25 cellular contexts compared by ENCODE assay signal in genomic region chr5:124705577-124705976, GRCh38. TPM values are rescaled to one million over a fixed set of nuclear protein-coding genes. Genes with fewer than 3 reads are reported as not detected.
DNase-seq lines count a peak whose midpoint lies in the region; ATAC-seq, FAIRE-seq and TF ChIP-seq lines count a peak whose summit lies in the region.
"Had no signal": no experiment of that assay in that cellular context is flagged by ENCODE, and none has a peak within 500 bp of the region (broad histone marks: within the 10 kb centered on the region; RNA-seq: fewer than 3 reads in every experiment).

No MANE protein-coding gene starts in this region.

- H3K4me1 ChIP-seq in GM12878 (ENCODE audit: control insufficient read depth, insufficient read depth, low read length): peaks cover 63% of the 10 kb centered on the region

- H3K4me3 Mint-ChIP-seq in progenitor cell of endocrine pancreas (ENCODE audit: low read depth): peak overlapping the region; percentile 19
- H3K4me3 Mint-ChIP-seq: activated naive CD8-positive, alpha-beta T cell treated with anti-CD3 and anti-CD28 coated beads for 36 hours; HFFc6; immature natural killer cell; T-cell had no signal

- peak; percentile 31 for FAIRE-seq in GM19239 (lab: Jason Lieb, UNC)
- FAIRE-seq in GM12878 (lab: Jason Lieb, UNC): no peak
- FAIRE-seq: colon, HepG2, urothelium cell line had no signal

- peaks cover 90% of the 10 kb centered on the region for H3K4me1 Mint-ChIP-seq in progenitor cell of endocrine pancreas (ENCODE audit: low read depth)
- H3K4me1 Mint-ChIP-seq: activated naive CD8-positive, alpha-beta T cell treated with anti-CD3 and anti-CD28 coated beads for 36 hours; immature natural killer cell; T-cell had no signal

- CTCF ChIA-PET in GM12878 (lab: Yijun Ruan, JAX): interaction anchor here (1.0 to 4.7 kb wide), 5 partner anchors 19 to 204 kb away, joined by 3 to 13 read pairs (median 4); no protein-coding TSS in a partner anchor

- H3K4me2 ChIP-seq in GM12878 (ENCODE audit: control insufficient read depth, insufficient read depth): peak overlapping the region; percentile 77

- SMC1A ChIA-PET in GM12878 (lab: Charles Lee; ENCODE audit: uncharacterized antibody, unreplicated experiment): interaction anchor here (0.6 to 4.2 kb wide), 19 partner anchors 10 to 307 kb away, joined by 3 to 27 read pairs (median 4); partner anchors contain the start of gene ZNF608

- no peaks in the 10 kb centered on the region for H3K9me3 ChIP-seq in GM12878 (replicated peaks; ENCODE audit: control insufficient read depth, insufficient read depth, low read length)
- H3K9me3 ChIP-seq: left lung had no signal

- RAD21 ChIA-PET in GM12878 (lab: Charles Lee; ENCODE audit: unreplicated experiment): interaction anchor here (1.0 to 5.2 kb wide), 13 partner anchors 19 to 215 kb away, joined by 3 to 42 read pairs (median 4); no protein-coding TSS in a partner anchor

- TF ChIP-seq RAD21 in GM12878 (IDR thresholded peaks at IDR 0.05; ENCODE audit: insufficient read depth, low read depth, low read length): no peak

- no peak for TF ChIP-seq POLR2A in GM12878 (IDR thresholded peaks at IDR 0.05; ENCODE audit: low read depth, low read length)

- in situ Hi-C loops in GM12878 (cut with MboI): loop anchor here (25.0 kb wide), 1 partner anchor 1043 kb away; no protein-coding TSS in a partner anchor

- peak overlapping the region; percentile 94 for H3K27ac Mint-ChIP-seq in progenitor cell of endocrine pancreas
- H3K27ac Mint-ChIP-seq: activated naive CD8-positive, alpha-beta T cell treated with anti-CD3 and anti-CD28 coated beads for 36 hours; HFFc6; immature natural killer cell; T-cell had no signal

- ATAC-seq in GM12878 (peak; percentile 9; the same call in 2 of the 3 replicates), HG03439 (IDR thresholded peaks at IDR 0.05; ENCODE audit: unreplicated experiment) (no peak)
- ATAC-seq: HepG2, left lung, T-cell had no signal

- 0 out of 2 replicates have a peak overlapping the region, but pooled peaks have one; percentile 33 for H3K4me3 ChIP-seq in GM12878
- H3K4me3 ChIP-seq: left lung had no signal

- no peak for TF ChIP-seq CTCF in GM12878 (IDR thresholded peaks at IDR 0.05 in 2 of 3, conservative IDR thresholded peaks at IDR 0.05 in 1 of 3; ENCODE audit: control insufficient read depth in 2 of 3, extremely low read depth in 1 of 3, insufficient read depth in 1 of 3, low read depth in 3 of 3, low read length in 3 of 3)
- no peak for TF ChIP-seq CTCF in progenitor cell of endocrine pancreas (IDR thresholded peaks at IDR 0.05; ENCODE audit: unreplicated experiment)

- 54% methylated on average over 2 of the region's 2 CpGs for WGBS in GM12878 (ENCODE audit: insufficient coverage, insufficient replicate concordance, low lambda C conversion rate, missing lambda C conversion rate)

- H3K27me3 ChIP-seq in GM12878 (replicated peaks in 1 of 2; ENCODE audit: control insufficient read depth in 2 of 2, insufficient read depth in 2 of 2, low read length in 1 of 2): no peaks in the 10 kb centered on the region
- H3K27me3 ChIP-seq: left lung had no signal

- POLR2A ChIA-PET in GM12878 (lab: Charles Lee): interaction anchor here (0.9 to 1.4 kb wide), 3 partner anchors 27 to 52 kb away, joined by 3 read pairs; no protein-coding TSS in a partner anchor

- no peaks in the 10 kb centered on the region for H3K27me3 Mint-ChIP-seq in progenitor cell of endocrine pancreas

- no peaks in the 10 kb centered on the region for H4K20me1 ChIP-seq in GM12878 (ENCODE audit: control insufficient read depth, insufficient read depth)

- TF ChIP-seq EP300 in GM12878 (IDR thresholded peaks at IDR 0.05; ENCODE audit: borderline replicate concordance in 1 of 2, control insufficient read depth in 1 of 2, low read depth in 2 of 2, low read length in 2 of 2): no peak

- H3K36me3 Mint-ChIP-seq in progenitor cell of endocrine pancreas (ENCODE audit: insufficient read depth): peaks cover 6% of the 10 kb centered on the region
- H3K36me3 Mint-ChIP-seq: activated naive CD8-positive, alpha-beta T cell treated with anti-CD3 and anti-CD28 coated beads for 36 hours; T-cell had no signal

- peaks cover 49% of the 10 kb centered on the region for H3K79me2 ChIP-seq in GM12878 (ENCODE audit: control insufficient read depth, insufficient read depth, low read length)

- no peak overlapping the region for H2AFZ ChIP-seq in GM12878 (ENCODE audit: control insufficient read depth, low read depth, low read length)

- no peaks in the 10 kb centered on the region for H3K36me3 ChIP-seq in GM12878 (ENCODE audit: control insufficient read depth in 2 of 2, insufficient read depth in 2 of 2, low read length in 1 of 2)
- H3K36me3 ChIP-seq: left lung had no signal

- H3K9me3 Mint-ChIP-seq in progenitor cell of endocrine pancreas (ENCODE audit: low read depth): no peaks in the 10 kb centered on the region
- H3K9me3 Mint-ChIP-seq: activated naive CD8-positive, alpha-beta T cell treated with anti-CD3 and anti-CD28 coated beads for 36 hours; HFFc6; immature natural killer cell; T-cell had no signal

- no peak overlapping the region; the same call in 1 of the 2 replicates for H3K9ac ChIP-seq in GM12878 (ENCODE audit: control insufficient read depth, insufficient read depth, low read length)

- intact Hi-C loops in GM12878 (cut with micrococcal nuclease; ENCODE audit: unreplicated experiment): loop anchor here (2.0 kb wide), 1 partner anchor 55 kb away; no protein-coding TSS in a partner anchor

- DNase-seq in GM19239 (ENCODE audit: insufficient read length, low spot score): no peak
- DNase-seq in NCI-H524 (lab: John Stamatoyannopoulos, UW): peak; percentile 80 to 94
- no peak for DNase-seq in GM12878 (ENCODE audit: low read depth, low spot score)
- DNase-seq in progenitor cell of endocrine pancreas (ENCODE audit: low spot score, unreplicated experiment): no peak
- DNase-seq in SIG-M5 treated with dmso at 0.1 percent for 504 hours (lab: John Stamatoyannopoulos, UW; ENCODE audit: unreplicated experiment): no peak
- no peak for DNase-seq in NCI-H2171 (lab: John Stamatoyannopoulos, UW)
- no peak for DNase-seq in GM03348 (ENCODE audit: low spot score)
- DNase-seq: activated CD4-positive, alpha-beta T cell treated with anti-CD3 and anti-CD28 coated beads for 48 hours; activated naive CD8-positive, alpha-beta T cell treated with anti-CD3 and anti-CD28 coated beads for 36 hours; AML-193; EL; head of caudate nucleus; HFFc6; immature natural killer cell; left lung; NCI-H1930; NCI-H345; retina; SHP77; stimulated activated CD4-positive, alpha-beta T cell treated with anti-CD3 and anti-CD28 coated beads, Interleukin-12 subunit alpha, Interleukin-12 subunit beta, amount 100 ng/mL, for 4 hours; T-cell had no signal

- peak overlapping the region; percentile 78 for H3K27ac ChIP-seq in GM12878 (ENCODE audit: control insufficient read depth, insufficient read depth)
- H3K27ac ChIP-seq: left lung had no signal

- no TSS peak for BruUV-seq in GM12878 (replicated peaks; lab: Mats Ljungman, UMichigan)

TF ChIP-seq in GM12878, 131 proteins besides CTCF, POLR2A, EP300 and RAD21 (continues in another document):
- TF ChIP-seq GABPA (IDR thresholded peaks at IDR 0.05; ENCODE audit: low read depth) (no peak), TBL1XR1 (IDR thresholded peaks at IDR 0.05; ENCODE audit: low read depth, low read length) (no peak), SUZ12 (IDR thresholded peaks at IDR 0.05; ENCODE audit: unreplicated experiment) (no peak), PBX3 (IDR thresholded peaks at IDR 0.05; ENCODE audit: insufficient replicate concordance, low read depth, low read length) (no peak), FOXM1 (IDR thresholded peaks at IDR 0.05; ENCODE audit: low read depth, low read length) (no peak), DPF2 (IDR thresholded peaks at IDR 0.05) (no peak), ZNF217 (IDR thresholded peaks at IDR 0.05) (no peak), EZH2 (IDR thresholded peaks at IDR 0.05; ENCODE audit: borderline replicate concordance, control insufficient read depth, low read depth, low read length) (no peak)

RNA-seq across cellular contexts. Expression of gene ZNF608, which starts 40.9 kb away (rescaled TPM):
- 55.7 and 55.8 TPM in 2 replicates for total RNA-seq in GM12878 (2013; cell fraction: nucleolus; rRNA removed)
- total RNA-seq in GM12878 (2014; rRNA removed): 0.73 and 0.76 TPM in 2 replicates
- total RNA-seq in GM12878 (2014; rRNA removed; fragmentation: Illumina TruSeq; extraction: Trizol): 0.63 and 1.1 TPM in 2 replicates
- 0.77 and 0.87 TPM in 2 replicates for total RNA-seq in GM12878 (2021)
- 8.3 TPM for polyA plus RNA-seq in GM12878 (2011; ENCODE audit: low read depth)
- polyA plus RNA-seq in GM12878 (2011; rRNA removed): 6.7 and 7.2 TPM in 2 replicates
- 4.0 and 4.2 TPM in 2 replicates for polyA plus RNA-seq in GM12878 (2011; cell fraction: cytosol; rRNA removed)
- polyA plus RNA-seq in GM12878 (2011; cell fraction: nucleus; rRNA removed): 7.8 and 8.9 TPM in 2 replicates
- 12.2 and 14.9 TPM in 2 replicates for polyA plus RNA-seq in GM12878 (2012)
- 0.62 and 0.84 TPM in 2 replicates for polyA plus RNA-seq in GM12878 (2014; fragmentation: Illumina TruSeq; extraction: Trizol)
- under 1 TPM; 0.19 to 0.31 TPM for polyA plus RNA-seq in GM12878 (2014; fragmentation: Nextera tagmentation; extraction: Ambion mirVana)
- 0.60 and 0.65 TPM in 2 replicates for polyA plus RNA-seq in GM12878 (2014; rRNA removed)
- under 1 TPM; 0.23 to 0.37 TPM for polyA plus RNA-seq in GM12878 (2016; fragmentation: Nextera tagmentation; extraction: Ambion mirVana)
- 7.8 and 10.2 TPM in 2 replicates for polyA minus RNA-seq in GM12878 (2011; rRNA and poly(A)+ RNA removed)
- polyA minus RNA-seq in GM12878 (2011; cell fraction: cytosol; rRNA and poly(A)+ RNA removed): 4.9 and 5.3 TPM in 2 replicates
- 7.6 and 11.6 TPM in 2 replicates for polyA minus RNA-seq in GM12878 (2011; cell fraction: nucleus; rRNA and poly(A)+ RNA removed)
- total RNA-seq in progenitor cell of endocrine pancreas: 134 and 148 TPM in 2 replicates
- polyA plus RNA-seq: immature natural killer cell had no signal

Comparison
In these comparisons a context has a peak if more than half of its experiments do, and no peak if none do; other contexts are left out.
1. DNase-seq: peak in NCI-H524 (2 of 2); none in GM19239 (single experiment), GM12878 (single experiment), progenitor cell of endocrine pancreas (single experiment), SIG-M5 treated with dmso at 0.1 percent for 504 hours (single experiment), NCI-H2171 (single experiment) and GM03348 (single experiment).